Comparison of ENCODE assay signal across 8 cellular contexts in the genomic region with DNA sequence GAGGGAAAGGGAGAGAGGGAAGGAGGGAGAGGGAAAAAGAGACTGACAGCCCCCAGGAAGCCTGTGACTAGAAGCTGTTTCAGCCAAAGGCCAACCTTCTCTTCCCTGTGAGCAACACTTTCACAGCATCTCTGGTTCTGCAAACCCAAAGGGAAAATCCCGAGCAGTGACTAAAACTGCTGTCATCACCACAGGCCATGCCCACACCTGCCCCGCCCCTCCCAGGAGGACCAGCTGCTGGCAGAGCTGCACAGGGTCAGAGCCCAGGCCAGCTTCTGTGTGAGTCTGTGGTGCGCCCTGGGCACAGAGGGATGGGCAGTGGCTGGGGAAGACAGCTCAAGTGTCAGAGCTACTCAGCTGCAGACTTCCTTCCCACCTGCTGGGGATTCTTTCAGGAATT.
A peak's percentile ranks its signal among the peaks of the same experiment; 100 is the strongest.
DNase-seq lines count a peak whose midpoint lies in the region; ATAC-seq and TF ChIP-seq lines count a peak whose summit lies in the region.

No MANE protein-coding gene starts in this region.

- POLR2A ChIA-PET in A673 (lab: Charles Lee; ENCODE audit: low non-redundant PET) = no interaction called here

- ATAC-seq in HG03139 (IDR thresholded peaks at IDR 0.05; ENCODE audit: unreplicated experiment) = no peak

- no peak overlapping the region for H3K9ac ChIP-seq in iPS-20b (ENCODE audit: low read depth, low read length)

- no peak for TF ChIP-seq CTCF in A673 (conservative IDR thresholded peaks at IDR 0.05; ENCODE audit: low read depth, low read length)

- H3K36me3 ChIP-seq in iPS-20b (ENCODE audit: insufficient read depth, low read depth, low read length) (no peaks in the 10 kb centered on the region), A673 (ENCODE audit: insufficient read depth, low read length, poor library complexity, severe bottlenecking) (no peaks in the 10 kb centered on the region)

- H3K9me3 ChIP-seq in iPS-20b (ENCODE audit: insufficient read depth, low read depth, low read length) (no peaks in the 10 kb centered on the region; the same call in 1 of the 2 replicates), A673 (ENCODE audit: low read depth, low read length, poor library complexity, severe bottlenecking) (no peaks in the 10 kb centered on the region)

- H3K4me1 ChIP-seq in iPS-20b (ENCODE audit: insufficient read depth, low read length) (peaks cover 10% of the 10 kb centered on the region), A673 (ENCODE audit: insufficient read depth, low read length, poor library complexity, severe bottlenecking) (no peaks in the 10 kb centered on the region)

- intact Hi-C loops in A673 (cut with micrococcal nuclease; ENCODE audit: unreplicated experiment) = no loop called here

- no TSS peak for BruUV-seq in A673 (replicated peaks; lab: Mats Ljungman, UMichigan)

- CTCF ChIA-PET in A673 (lab: Charles Lee) = no interaction called here

- H3K27me3 ChIP-seq in iPS-20b (ENCODE audit: insufficient read depth, low read length) (no peaks in the 10 kb centered on the region), A673 (replicated peaks; ENCODE audit: insufficient read depth, low read depth, low read length, poor library complexity) (peaks cover 24% of the 10 kb centered on the region)

- H3K4me3 ChIP-seq in iPS-20b (ENCODE audit: low read length) (peak overlapping the region; percentile 6; the same call in 1 of the 2 replicates), A673 (ENCODE audit: low read depth, low read length, poor library complexity, severe bottlenecking) (no peak overlapping the region)

- H3K27ac ChIP-seq in iPS-20b (ENCODE audit: low read length) (no peak overlapping the region), A673 (ENCODE audit: low read depth, low read length, poor library complexity, severe bottlenecking) (no peak overlapping the region)

- peak; percentile 6 for DNase-seq in NCI-H748 (lab: John Stamatoyannopoulos, UW; ENCODE audit: unreplicated experiment)
- DNase-seq in NCI-H748 treated with DMSO at 0.1 percent for 48 hours (lab: John Stamatoyannopoulos, UW) = no peak
- DNase-seq in activated CD4-positive, alpha-beta T cell treated with anti-CD3 and anti-CD28 coated beads, Interleukin-2, amount 50 U/mL, for 24 hours (ENCODE audit: low read depth in 1 of 2, low spot score in 1 of 2) = peak; percentile 8 to 53
- DNase-seq in stimulated activated CD8-positive, alpha-beta memory T cell treated with anti-CD3 and anti-CD28 coated beads, Interleukin-2, amount 100 ng/mL, for 48 hours (ENCODE audit: low read depth in 2 of 2) = peak; percentile 57 to 69
- no peak for DNase-seq in A673 (ENCODE audit: low spot score)
- no peak for DNase-seq in NCI-H69 (lab: John Stamatoyannopoulos, UW)

Comparison
In these comparisons a context has a peak if more than half of its experiments do, and no peak if none do; other contexts are left out.
1. DNase-seq: peak in NCI-H748 (single experiment), activated CD4-positive, alpha-beta T cell treated with anti-CD3 and anti-CD28 coated beads, Interleukin-2, amount 50 U/mL, for 24 hours (2 of 2) and stimulated activated CD8-positive, alpha-beta memory T cell treated with anti-CD3 and anti-CD28 coated beads, Interleukin-2, amount 100 ng/mL, for 48 hours (2 of 2); none in NCI-H748 treated with DMSO at 0.1 percent for 48 hours (single experiment), A673 (single experiment) and NCI-H69 (single experiment).